ENCODE assay signal across 13 cellular contexts in genomic region chr2:182625814-182626213, GRCh38.
DNase-seq lines count a peak whose midpoint lies in the region; ATAC-seq and TF ChIP-seq lines count a peak whose summit lies in the region.
"Had no signal": no experiment of that assay in that cellular context is flagged by ENCODE, and none has a peak within 500 bp of the region (broad histone marks: within the 10 kb centered on the region; RNA-seq: fewer than 3 reads in every experiment).

No MANE protein-coding gene starts in this region.

- no peaks in the 10 kb centered on the region for H3K36me3 ChIP-seq in iPS-18a (ENCODE audit: control insufficient read depth, low read depth, low read length)

- no peaks in the 10 kb centered on the region for H3K9me3 ChIP-seq in iPS-18a (ENCODE audit: control insufficient read depth, low read depth, low read length)

- H3K27me3 ChIP-seq in iPS-18a (ENCODE audit: control insufficient read depth, insufficient read depth, low read length) = no peaks in the 10 kb centered on the region

- H3K4me1 ChIP-seq in iPS-18a (ENCODE audit: control insufficient read depth, low read depth, low read length) = peaks cover 27% of the 10 kb centered on the region

- H3K4me3 ChIP-seq in iPS-18a (ENCODE audit: low read length) = peak overlapping the region; percentile 0

- no peak for TF ChIP-seq CTCF in RWPE1 (conservative IDR thresholded peaks at IDR 0.05; ENCODE audit: low read depth)

- no peak for ATAC-seq in HG03280 (IDR thresholded peaks at IDR 0.05; ENCODE audit: unreplicated experiment)
- ATAC-seq: activated naive CD8-positive, alpha-beta T cell treated with anti-CD3 and anti-CD28 coated beads, Interleukin-2, amount 50 U/mL, for 24 hours had no signal

- POLR2A ChIA-PET in RWPE1 (lab: Yijun Ruan, JAX; ENCODE audit: low non-redundant PET) = no interaction called here

- CTCF ChIA-PET in RWPE1 (lab: Yijun Ruan, JAX) = interaction anchor here (1.0 kb wide), 1 partner anchor 15 kb away, joined by 3 read pairs; no protein-coding TSS in a partner anchor

- DNase-seq in DMS79 treated with DMSO at 0.1 percent for 48 hours (lab: John Stamatoyannopoulos, UW) = peak; percentile 87
- peak; percentile 93 for DNase-seq in NCI-H146 (lab: John Stamatoyannopoulos, UW)
- peak; percentile 90 for DNase-seq in NCI-H69 (lab: John Stamatoyannopoulos, UW)
- DNase-seq in retina = no peak
- DNase-seq in inferior parietal cortex (ENCODE audit: extremely low spot score) = no peak
- no peak for DNase-seq in RWPE1 (ENCODE audit: low spot score)
- DNase-seq: activated CD4-positive, alpha-beta T cell treated with anti-CD3 and anti-CD28 coated beads for 48 hours; activated naive CD8-positive, alpha-beta T cell treated with anti-CD3 and anti-CD28 coated beads, Interleukin-2, amount 50 U/mL, for 24 hours; activated T-cell treated with anti-CD3 and anti-CD28 coated beads, Interleukin-2, amount 50 U/mL, for 24 hours; central memory CD4-positive, alpha-beta T cell; SIG-M5 had no signal

- no peak overlapping the region for H3K27ac ChIP-seq in iPS-18a (ENCODE audit: low read length)
- H3K27ac ChIP-seq in RWPE1 = no peak overlapping the region

- H3K9ac ChIP-seq in iPS-18a (ENCODE audit: low read length) = peak overlapping the region; percentile 1

Comparison
In these comparisons a context has a peak if more than half of its experiments do, and no peak if none do; other contexts are left out.
1. DNase-seq: peak in DMS79 treated with DMSO at 0.1 percent for 48 hours (single experiment), NCI-H146 (single experiment) and NCI-H69 (single experiment); none in retina (single experiment), inferior parietal cortex (single experiment) and RWPE1 (single experiment).